Comparison of ENCODE assay signal across 10 cellular contexts in genomic region chr7:55085511-55086412, GRCh38.
DNase-seq lines count a peak whose midpoint lies in the region; ATAC-seq and TF ChIP-seq lines count a peak whose summit lies in the region.
"Had no signal": no experiment of that assay in that cellular context is flagged by ENCODE, and none has a peak within 500 bp of the region (broad histone marks: within the 10 kb centered on the region; RNA-seq: fewer than 3 reads in every experiment).

No MANE protein-coding gene starts in this region.

- peaks cover 28% of the 10 kb centered on the region for H3K4me1 ChIP-seq in psoas muscle

- peak overlapping the region in 4 of 5 experiments; percentile 3 to 53 (median 20) for H3K4me3 Mint-ChIP-seq in brain

- no peaks in the 10 kb centered on the region for H3K36me3 ChIP-seq in psoas muscle (ENCODE audit: insufficient read depth in 1 of 2, low read depth in 1 of 2)

- H3K27ac Mint-ChIP-seq in brain = peak overlapping the region; percentile 46 to 95 (median 80)
- H3K27ac Mint-ChIP-seq: stimulated activated naive B cell treated with anti-CD40 and anti-IgM and Interleukin-4, amounts not matched to agents 10 μg/mL and 1 μg/mL and 100 μg/mL, for 72 hours had no signal

- no peak overlapping the region for H3K4me3 ChIP-seq in psoas muscle

- ATAC-seq in GM18511 (IDR thresholded peaks at IDR 0.05; ENCODE audit: unreplicated experiment) = peak; percentile 27
- peak; percentile 18 for ATAC-seq in HG03039 (IDR thresholded peaks at IDR 0.05; ENCODE audit: unreplicated experiment)
- peak in 3 of 4 donors; percentile 3 to 23 (median 5) for ATAC-seq in psoas muscle
- ATAC-seq in HG02852 (IDR thresholded peaks at IDR 0.05; ENCODE audit: unreplicated experiment) = no peak

- H3K36me3 Mint-ChIP-seq in brain = no peaks in the 10 kb centered on the region
- H3K36me3 Mint-ChIP-seq: stimulated activated naive B cell treated with anti-CD40 and anti-IgM and Interleukin-4, amounts not matched to agents 10 μg/mL and 1 μg/mL and 100 μg/mL, for 72 hours had no signal

- 63 to 75% (median 64%) methylated on average over 12 of the region's 12 CpGs for WGBS in psoas muscle, 3 donors

- intact Hi-C loops in psoas muscle (cut with DNase I) = no loop called here

- no peak for DNase-seq in psoas muscle
- no peak for DNase-seq in NCI-H2107 treated with DMSO at 0.1 percent for 48 hours (lab: John Stamatoyannopoulos, UW; ENCODE audit: unreplicated experiment)
- DNase-seq in activated CD8-positive, alpha-beta memory T cell treated with anti-CD3 and anti-CD28 coated beads for 24 hours = no peak
- DNase-seq in activated CD4-positive, CD25-positive, alpha-beta regulatory T cell (lab: John Stamatoyannopoulos, UW) = no peak
- DNase-seq: mesendoderm had no signal

- no peaks in the 10 kb centered on the region for H3K9me3 Mint-ChIP-seq in brain
- H3K9me3 Mint-ChIP-seq: stimulated activated naive B cell treated with anti-CD40 and anti-IgM and Interleukin-4, amounts not matched to agents 10 μg/mL and 1 μg/mL and 100 μg/mL, for 72 hours had no signal

- no peaks in the 10 kb centered on the region for H3K27me3 ChIP-seq in psoas muscle (ENCODE audit: insufficient read depth in 3 of 3, low read length in 2 of 3)

- no peaks in the 10 kb centered on the region for H3K9me3 ChIP-seq in psoas muscle

- TF ChIP-seq CTCF in brain (conservative IDR thresholded peaks at IDR 0.05) (no peak), psoas muscle (IDR thresholded peaks at IDR 0.05) (no peak)

- H3K27me3 Mint-ChIP-seq in brain = peaks cover 3% of the 10 kb centered on the region

- H3K27ac ChIP-seq in psoas muscle = peak overlapping the region; percentile 60

- H3K4me1 Mint-ChIP-seq in brain = peaks cover 79% of the 10 kb centered on the region
